In the genomic region with DNA sequence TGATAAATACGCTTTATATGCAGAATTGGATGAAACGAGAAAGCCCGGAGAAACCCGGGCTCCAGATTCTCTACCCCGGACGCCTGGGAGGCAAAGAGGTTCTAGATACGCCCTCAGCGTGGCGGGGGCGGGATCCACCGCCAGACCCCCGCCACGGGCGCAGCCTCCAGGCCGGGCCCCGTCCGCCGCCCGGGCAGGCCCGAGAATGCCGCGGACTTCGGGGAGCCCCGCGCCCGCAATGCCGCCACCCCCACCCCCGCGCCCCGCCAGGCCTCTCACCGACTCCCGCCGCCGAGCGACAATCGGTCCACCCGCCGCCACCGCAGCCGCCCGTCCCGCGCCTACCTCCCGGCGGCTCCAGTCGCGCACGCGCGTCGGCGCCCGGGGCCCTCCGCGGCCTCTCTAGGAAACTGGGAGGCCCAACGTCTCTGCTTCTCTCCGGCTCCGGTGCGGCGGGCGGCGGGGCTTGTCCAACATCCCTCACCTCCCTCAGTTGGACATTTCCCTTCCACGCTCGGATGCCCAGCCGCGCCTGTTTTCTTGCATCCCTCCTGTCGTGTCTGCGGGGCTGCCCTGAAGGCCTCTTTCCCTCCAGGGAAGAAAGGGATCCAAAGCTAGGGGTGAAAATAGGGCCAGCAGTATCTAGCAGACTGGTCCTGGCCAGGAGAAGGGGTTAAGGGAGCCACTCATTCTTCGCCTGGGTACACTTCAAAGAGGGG, we compare ENCODE assay signal across 8 cellular contexts. TPM values are rescaled to one million over a fixed set of nuclear protein-coding genes. Genes with fewer than 3 reads are reported as not detected.
DNase-seq lines count a peak whose midpoint lies in the region; ATAC-seq, FAIRE-seq and TF ChIP-seq lines count a peak whose summit lies in the region.

A gene (minus strand): TSS at position 359 of the 719 bp plus-strand sequence. CDS start 22,121 bp downstream, outside the sequence.

- 0 out of 2 replicates have a peak within 1 kb of the TSS, but pooled peaks have one; percentile 68 for H3K27ac Mint-ChIP-seq in WTC11

- intact Hi-C loops in spleen (cut with DNase I; ENCODE audit: low total_unique reads), result no loop called here

- H3K27me3 ChIP-seq in bronchial epithelial cell (ENCODE audit: control insufficient read depth, insufficient read depth, low read length), result no peaks in the 10 kb centered on the region
- H3K27me3 ChIP-seq in spleen (replicated peaks in 1 of 7), result no peaks in the 10 kb centered on the region

- H3K4me1 ChIP-seq in spleen, result peaks cover 16 to 44% (median 25%) of the 10 kb centered on the region in 6 donors

- H3K4me3 Mint-ChIP-seq in WTC11, result peak within 1 kb of the TSS; percentile 90

- CTCF ChIA-PET in WTC11 (lab: Charles Lee), result no interaction called here

- peak within 1 kb of the TSS; percentile 54 for H3K4me3 ChIP-seq in bronchial epithelial cell (ENCODE audit: low read depth, low read length)
- H3K4me3 ChIP-seq in spleen, result peak within 1 kb of the TSS; percentile 48 to 88 (median 69)

- DNase-seq in NCI-H524 (lab: John Stamatoyannopoulos, UW) (peak; percentile 59 to 70), NCI-H524 treated with DMSO at 0.1 percent for 48 hours (lab: John Stamatoyannopoulos, UW) (no peak), NCI-H2196 (lab: John Stamatoyannopoulos, UW; ENCODE audit: unreplicated experiment) (peak; percentile 60), WTC11 (ENCODE audit: low spot score) (peak; percentile 81), bronchial epithelial cell (ENCODE audit: low read depth) (peak; percentile 43), inferior parietal cortex (ENCODE audit: extremely low spot score) (peak; percentile 83), spleen (peak; percentile 96)

- peak within 1 kb of the TSS; percentile 32 to 90 (median 82) for H3K27ac ChIP-seq in spleen

- H3K36me3 Mint-ChIP-seq in WTC11, result no peaks in the 10 kb centered on the region

- FAIRE-seq in bronchial epithelial cell (lab: Jason Lieb, UNC), result no peak

- H3K27me3 Mint-ChIP-seq in WTC11 (ENCODE audit: low read depth), result no peaks in the 10 kb centered on the region; the same call in 1 of the 2 replicates

- H3K9me3 ChIP-seq in spleen, result no peaks in the 10 kb centered on the region

- no peak for TF ChIP-seq CTCF in WTC11 (IDR thresholded peaks at IDR 0.05)
- TF ChIP-seq CTCF in bronchial epithelial cell (IDR thresholded peaks at IDR 0.05; ENCODE audit: insufficient read depth, low read length, severe bottlenecking), result no peak
- TF ChIP-seq CTCF in spleen (IDR thresholded peaks at IDR 0.05 in 8 of 11, conservative IDR thresholded peaks at IDR 0.05 in 3 of 11), result no peak

- H3K9me3 Mint-ChIP-seq in WTC11, result no peaks in the 10 kb centered on the region

- WGBS in spleen, 5 donors, result 1% methylated on average over 28 to 69 of the region's 69 CpGs

- H3K36me3 ChIP-seq in bronchial epithelial cell (ENCODE audit: control insufficient read depth, insufficient read depth, low read length), result no peaks in the 10 kb centered on the region
- no peaks in the 10 kb centered on the region for H3K36me3 ChIP-seq in spleen

- peaks cover 38% of the 10 kb centered on the region for H3K4me1 Mint-ChIP-seq in WTC11

- peak; percentile 81 for ATAC-seq in HG03025 (IDR thresholded peaks at IDR 0.05; ENCODE audit: low FRiP score, unreplicated experiment)
- ATAC-seq in WTC11, result peak; percentile 93

- POLR2A ChIA-PET in WTC11 (lab: Charles Lee), result interaction anchor here (0.6 kb wide), 1 partner anchor 222 kb away, joined by 5 read pairs; no protein-coding TSS in a partner anchor

- TF ChIP-seq POLR2A in spleen (IDR thresholded peaks at IDR 0.05), result no peak

TF ChIP-seq in WTC11, 78 proteins besides CTCF, POLR2A, EP300 and RAD21:
- TF ChIP-seq SP1 (CRISPR knock-in tag; conservative IDR thresholded peaks at IDR 0.05), result peak; percentile 57; the same call in 1 of the 2 replicates
- peak; percentile 54; the same call in 1 of the 2 replicates for TF ChIP-seq ETV6 (CRISPR knock-in tag; IDR thresholded peaks at IDR 0.05)
- TF ChIP-seq RORB (CRISPR knock-in tag; IDR thresholded peaks at IDR 0.05), result no peak
- TF ChIP-seq GABPB1 (CRISPR knock-in tag; IDR thresholded peaks at IDR 0.05), result no peak
- TF ChIP-seq, protein P1, sequence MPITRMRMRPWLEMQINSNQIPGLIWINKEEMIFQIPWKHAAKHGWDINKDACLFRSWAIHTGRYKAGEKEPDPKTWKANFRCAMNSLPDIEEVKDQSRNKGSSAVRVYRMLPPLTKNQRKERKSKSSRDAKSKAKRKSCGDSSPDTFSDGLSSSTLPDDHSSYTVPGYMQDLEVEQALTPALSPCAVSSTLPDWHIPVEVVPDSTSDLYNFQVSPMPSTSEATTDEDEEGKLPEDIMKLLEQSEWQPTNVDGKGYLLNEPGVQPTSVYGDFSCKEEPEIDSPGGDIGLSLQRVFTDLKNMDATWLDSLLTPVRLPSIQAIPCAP (CRISPR knock-in tag; IDR thresholded peaks at IDR 0.05), result peak; percentile 40; the same call in 1 of the 2 replicates
- TF ChIP-seq, protein P2, sequence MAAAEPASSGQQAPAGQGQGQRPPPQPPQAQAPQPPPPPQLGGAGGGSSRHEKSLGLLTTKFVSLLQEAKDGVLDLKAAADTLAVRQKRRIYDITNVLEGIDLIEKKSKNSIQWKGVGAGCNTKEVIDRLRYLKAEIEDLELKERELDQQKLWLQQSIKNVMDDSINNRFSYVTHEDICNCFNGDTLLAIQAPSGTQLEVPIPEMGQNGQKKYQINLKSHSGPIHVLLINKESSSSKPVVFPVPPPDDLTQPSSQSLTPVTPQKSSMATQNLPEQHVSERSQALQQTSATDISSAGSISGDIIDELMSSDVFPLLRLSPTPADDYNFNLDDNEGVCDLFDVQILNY (CRISPR knock-in tag; IDR thresholded peaks at IDR 0.05), result 0 out of 2 replicates have a peak, but pooled peaks have one; percentile 54
- TF ChIP-seq ZNF671 (CRISPR knock-in tag; IDR thresholded peaks at IDR 0.05), result no peak
- TF ChIP-seq GTF2I (CRISPR knock-in tag; conservative IDR thresholded peaks at IDR 0.05), result no peak

RNA-seq across cellular contexts. Expression of the gene that starts here (rescaled TPM):
- total RNA-seq in WTC11 (2021), result 20.3 to 27.7 TPM (median 26.0 TPM) in 3 replicates
- 4.2 and 5.8 TPM in 2 replicates for total RNA-seq in bronchial epithelial cell
- 10 to 100 TPM; 14.5 to 29.0 (median 21.4) TPM for total RNA-seq in spleen
- 1 to 10 TPM; 1.2 to 3.4 (median 1.2) TPM for polyA plus RNA-seq in spleen
